In genomic region chr10:70751991-70752390, GRCh38 we compare ENCODE assay signal across 27 cellular contexts. TPM values are rescaled to one million over a fixed set of nuclear protein-coding genes. Genes with fewer than 3 reads are reported as not detected.
"Had no signal": no experiment of that assay in that cellular context is flagged by ENCODE, and none has a peak within 500 bp of the region (broad histone marks: within the 10 kb centered on the region; RNA-seq: fewer than 3 reads in every experiment).

No MANE protein-coding gene starts in this region.

- H3K27me3 ChIP-seq: dorsolateral prefrontal cortex, heart left ventricle, ovary, transverse colon had no signal

- ATAC-seq: esophagus mucosa, left lobe of liver, lower lobe of right lung, natural killer cell, right cardiac atrium had no signal

- H3K4me3 ChIP-seq: coronary artery, dorsolateral prefrontal cortex, heart left ventricle, lower lobe of right lung, ovary, transverse colon had no signal

- H3K9me3 ChIP-seq: heart left ventricle, lower lobe of right lung, ovary, transverse colon had no signal

- H3K27ac ChIP-seq: coronary artery, dorsolateral prefrontal cortex, heart left ventricle, lower lobe of right lung, ovary, transverse colon had no signal

- DNase-seq: effector CD8-positive, alpha-beta T cell; hypothalamus; lower lobe of right lung; natural killer cell; nucleus accumbens; ovary; small intestine; stimulated activated CD4-positive, alpha-beta T cell treated with anti-CD3 and anti-CD28 coated beads, Interleukin-2, amount 100 ng/mL, for 48 hours; stimulated activated naive CD4-positive, alpha-beta T cell treated with Interleukin-2 at 50 U/mL for 16 hours; transverse colon had no signal

- H3K36me3 ChIP-seq: heart left ventricle, lower lobe of right lung, ovary, transverse colon had no signal

- H3K4me1 ChIP-seq: lower lobe of right lung, transverse colon had no signal

RNA-seq across cellular contexts. Expression of gene TBATA, which starts 33.2 kb away (rescaled TPM):
- total RNA-seq: cerebellum, dorsolateral prefrontal cortex, esophagus mucosa, fibroblast of lung, frontal cortex, glomerular endothelial cell, heart left ventricle, left lobe of liver, lower lobe of right lung, mesothelial cell of epicardium, mucosa of gallbladder, myocyte, neural crest cell, ovary, progenitor cell of endocrine pancreas, right cardiac atrium, temporal lobe, transverse colon, urinary bladder had no signal
